18 cellular contexts compared by ENCODE assay signal in genomic region chr21:29194342-29194741, GRCh38.
A peak's percentile ranks its signal among the peaks of the same experiment; 100 is the strongest.
DNase-seq lines count a peak whose midpoint lies in the region; ATAC-seq and TF ChIP-seq lines count a peak whose summit lies in the region.
"Had no signal": no experiment of that assay in that cellular context is flagged by ENCODE, and none has a peak within 500 bp of the region (broad histone marks: within the 10 kb centered on the region; RNA-seq: fewer than 3 reads in every experiment).

No MANE protein-coding gene starts in this region.

- no peak overlapping the region for H2AK5ac ChIP-seq in neuronal stem cell (ENCODE audit: low read depth, low read length)

- peaks cover 14% of the 10 kb centered on the region for H3K9me3 Mint-ChIP-seq in activated naive CD8-positive, alpha-beta T cell treated with anti-CD3 and anti-CD28 coated beads, Interleukin-2, amount 50 U/mL, for 24 hours
- peaks cover 18% of the 10 kb centered on the region for H3K9me3 Mint-ChIP-seq in activated naive CD8-positive, alpha-beta T cell treated with anti-CD3 and anti-CD28 coated beads for 36 hours

- H3K27me3 Mint-ChIP-seq in activated naive CD8-positive, alpha-beta T cell treated with anti-CD3 and anti-CD28 coated beads, Interleukin-2, amount 50 U/mL, for 24 hours = no peaks in the 10 kb centered on the region
- H3K27me3 Mint-ChIP-seq in activated naive CD8-positive, alpha-beta T cell treated with anti-CD3 and anti-CD28 coated beads for 36 hours = peaks cover 4% of the 10 kb centered on the region
- H3K27me3 Mint-ChIP-seq: stimulated activated memory B cell treated with anti-CD40 and anti-IgM and Interleukin-4, amounts not matched to agents 10 μg/mL and 1 μg/mL and 100 μg/mL, for 72 hours had no signal

- H3K18ac ChIP-seq in neuronal stem cell (ENCODE audit: low read length) = no peak overlapping the region

- ATAC-seq in activated naive CD8-positive, alpha-beta T cell treated with anti-CD3 and anti-CD28 coated beads, Interleukin-2, amount 50 U/mL, for 24 hours = no peak
- ATAC-seq in HG03521 (IDR thresholded peaks at IDR 0.05; ENCODE audit: unreplicated experiment) = no peak
- no peak for ATAC-seq in upper lobe of left lung (ENCODE audit: low FRiP score in 2 of 2)
- ATAC-seq: stimulated activated memory B cell treated with anti-CD40 and anti-IgM and Interleukin-4, amounts not matched to agents 10 μg/mL and 1 μg/mL and 100 μg/mL, for 72 hours had no signal

- peak overlapping the region; percentile 23 for H3K27ac Mint-ChIP-seq in activated naive CD8-positive, alpha-beta T cell treated with anti-CD3 and anti-CD28 coated beads, Interleukin-2, amount 50 U/mL, for 24 hours
- no peak overlapping the region for H3K27ac Mint-ChIP-seq in activated naive CD8-positive, alpha-beta T cell treated with anti-CD3 and anti-CD28 coated beads for 36 hours
- H3K27ac Mint-ChIP-seq: stimulated activated memory B cell treated with anti-CD40 and anti-IgM and Interleukin-4, amounts not matched to agents 10 μg/mL and 1 μg/mL and 100 μg/mL, for 72 hours had no signal

- H2BK15ac ChIP-seq in neuronal stem cell (ENCODE audit: low read length) = no peak overlapping the region

- H3K4me3 Mint-ChIP-seq in activated naive CD8-positive, alpha-beta T cell treated with anti-CD3 and anti-CD28 coated beads, Interleukin-2, amount 50 U/mL, for 24 hours = no peak overlapping the region
- no peak overlapping the region for H3K4me3 Mint-ChIP-seq in activated naive CD8-positive, alpha-beta T cell treated with anti-CD3 and anti-CD28 coated beads for 36 hours
- H3K4me3 Mint-ChIP-seq: stimulated activated memory B cell treated with anti-CD40 and anti-IgM and Interleukin-4, amounts not matched to agents 10 μg/mL and 1 μg/mL and 100 μg/mL, for 72 hours had no signal

- no peak overlapping the region for H3K23ac ChIP-seq in neuronal stem cell (ENCODE audit: low read depth, low read length, poor library complexity)

- H2BK12ac ChIP-seq in neuronal stem cell (ENCODE audit: low read length) = no peak overlapping the region

- H3K4me2 ChIP-seq in neuronal stem cell (ENCODE audit: insufficient read depth, low read length, poor library complexity, severe bottlenecking) = no peak overlapping the region

- DNase-seq in activated naive CD8-positive, alpha-beta T cell treated with anti-CD3 and anti-CD28 coated beads, Interleukin-2, amount 50 U/mL, for 24 hours = no peak
- no peak for DNase-seq in activated naive CD8-positive, alpha-beta T cell treated with anti-CD3 and anti-CD28 coated beads for 36 hours
- DNase-seq in NT2/D1 (ENCODE audit: low read depth, low spot score) = no peak
- DNase-seq in choroid plexus epithelial cell (ENCODE audit: low read depth) = peak; percentile 35
- DNase-seq in neuronal stem cell (ENCODE audit: low spot score) = no peak
- no peak for DNase-seq in activated effector memory CD4-positive, alpha-beta T cell treated with anti-CD3 and anti-CD28 coated beads, Interleukin-2, amount 50 U/mL, for 16 hours
- DNase-seq in upper lobe of left lung = no peak
- DNase-seq: 8988T; anterior cingulate cortex; DMS79 treated with DMSO at 0.1 percent for 48 hours; islet precursor cell; NCI-H1436 treated with DMSO at 0.1 percent for 48 hours; NK-92 treated with Interleukin-12 subunit alpha and Interleukin-12 subunit beta, amount 100 ng/mL, for 24 hours; T-helper 2 cell; thyroid gland had no signal

- no CpG with 5 or more reads among the region's 3 CpGs for WGBS in neuronal stem cell (ENCODE audit: extremely low coverage in 2 of 2, insufficient read length in 2 of 2, insufficient replicate concordance in 1 of 2), 2 donors
- WGBS in upper lobe of left lung, 2 donors = 87 to 88% methylated on average over 3 of the region's 3 CpGs

- no peak overlapping the region for H3K14ac ChIP-seq in neuronal stem cell (ENCODE audit: low read length)

- no peak overlapping the region for H4K91ac ChIP-seq in neuronal stem cell (ENCODE audit: low read depth, low read length, poor library complexity)

- H2BK5ac ChIP-seq in neuronal stem cell (ENCODE audit: low read length) = no peak overlapping the region

- TF ChIP-seq POLR2A in upper lobe of left lung (IDR thresholded peaks at IDR 0.05) = no peak

- H3K36me3 ChIP-seq in NT2/D1 (ENCODE audit: insufficient read depth, insufficient read length, low read length) (peaks cover 8% of the 10 kb centered on the region), neuronal stem cell (replicated peaks in 1 of 2; ENCODE audit: control insufficient read depth in 2 of 2, insufficient read depth in 2 of 2, low read length in 2 of 2) (no peaks in the 10 kb centered on the region), upper lobe of left lung (no peaks in the 10 kb centered on the region)
- H3K36me3 ChIP-seq: thyroid gland had no signal

- H3K27me3 ChIP-seq in NT2/D1 (ENCODE audit: insufficient read depth, insufficient read length) = no peaks in the 10 kb centered on the region
- H3K27me3 ChIP-seq in neuronal stem cell (ENCODE audit: control insufficient read depth in 3 of 3, insufficient read depth in 3 of 3, low read depth in 1 of 3, low read length in 3 of 3) = no peaks in the 10 kb centered on the region
- H3K27me3 ChIP-seq in upper lobe of left lung = no peaks in the 10 kb centered on the region
- H3K27me3 ChIP-seq: thyroid gland had no signal

- peak overlapping the region; percentile 39 for H3K4me3 ChIP-seq in NT2/D1 (ENCODE audit: insufficient read length, low read depth)
- H3K4me3 ChIP-seq in choroid plexus epithelial cell (ENCODE audit: low read depth, low read length) = no peak overlapping the region
- no peak overlapping the region for H3K4me3 ChIP-seq in neuronal stem cell (ENCODE audit: low read length in 2 of 2)
- no peak overlapping the region for H3K4me3 ChIP-seq in upper lobe of left lung
- H3K4me3 ChIP-seq: thyroid gland had no signal

- peaks cover 47% of the 10 kb centered on the region for H3K4me1 Mint-ChIP-seq in activated naive CD8-positive, alpha-beta T cell treated with anti-CD3 and anti-CD28 coated beads, Interleukin-2, amount 50 U/mL, for 24 hours
- peaks cover 25% of the 10 kb centered on the region for H3K4me1 Mint-ChIP-seq in activated naive CD8-positive, alpha-beta T cell treated with anti-CD3 and anti-CD28 coated beads for 36 hours

- peaks cover 12% of the 10 kb centered on the region for H3K36me3 Mint-ChIP-seq in activated naive CD8-positive, alpha-beta T cell treated with anti-CD3 and anti-CD28 coated beads, Interleukin-2, amount 50 U/mL, for 24 hours (ENCODE audit: low read depth)
- peaks cover 20% of the 10 kb centered on the region for H3K36me3 Mint-ChIP-seq in activated naive CD8-positive, alpha-beta T cell treated with anti-CD3 and anti-CD28 coated beads for 36 hours

- H3K27ac ChIP-seq in neuronal stem cell (replicated peaks; ENCODE audit: low read length) = no peak overlapping the region
- H3K27ac ChIP-seq in upper lobe of left lung = peak overlapping the region in 1 of 4 donors; percentile 70
- H3K27ac ChIP-seq: C4-2B, thyroid gland had no signal

- H2AFZ ChIP-seq in neuronal stem cell (ENCODE audit: low read length) = peak overlapping the region; percentile 75

- H3K9ac ChIP-seq in NT2/D1 (ENCODE audit: insufficient read length, low read depth) = peak overlapping the region; percentile 8
- H3K9ac ChIP-seq in neuronal stem cell (ENCODE audit: low read depth, low read length, poor library complexity) = no peak overlapping the region

- TF ChIP-seq CTCF in choroid plexus epithelial cell (conservative IDR thresholded peaks at IDR 0.05; ENCODE audit: low read depth, low read length) = no peak
- TF ChIP-seq CTCF in upper lobe of left lung (IDR thresholded peaks at IDR 0.05) = no peak

- no peak for TF ChIP-seq EP300 in upper lobe of left lung (IDR thresholded peaks at IDR 0.05)

- H3K9me3 ChIP-seq in NT2/D1 (ENCODE audit: insufficient read depth, low read length) = peaks cover 28% of the 10 kb centered on the region
- no peaks in the 10 kb centered on the region for H3K9me3 ChIP-seq in neuronal stem cell (replicated peaks in 1 of 2; ENCODE audit: control insufficient read depth in 2 of 2, insufficient read depth in 1 of 2, low read depth in 1 of 2, low read length in 2 of 2)
- H3K9me3 ChIP-seq in upper lobe of left lung = no peaks in the 10 kb centered on the region
- H3K9me3 ChIP-seq: thyroid gland had no signal

- no peaks in the 10 kb centered on the region for H3K79me1 ChIP-seq in neuronal stem cell (ENCODE audit: low read depth, low read length)

- H2BK120ac ChIP-seq in neuronal stem cell (ENCODE audit: low read depth, low read length) = no peak overlapping the region

- no peak overlapping the region for H4K8ac ChIP-seq in neuronal stem cell (ENCODE audit: low read depth, low read length)

- H3K4ac ChIP-seq in neuronal stem cell (ENCODE audit: low read length) = no peak overlapping the region

- H3K4me1 ChIP-seq in NT2/D1 (ENCODE audit: insufficient read depth, insufficient read length) (no peaks in the 10 kb centered on the region), neuronal stem cell (ENCODE audit: control insufficient read depth in 2 of 2, insufficient read depth in 1 of 2, low read depth in 1 of 2, low read length in 2 of 2) (peaks cover 0 to 9% of the 10 kb centered on the region in 2 donors), upper lobe of left lung (peaks cover 16 to 22% (median 20%) of the 10 kb centered on the region in 4 donors)
